ENCODE assay signal across 1 cellular context in genomic region chr3:113744941-113745272, GRCh38.
TF ChIP-seq lines count a peak whose summit lies in the region.

No MANE protein-coding gene starts in this region.

TF ChIP-seq in endothelial cell of umbilical vein, 7 proteins besides CTCF, POLR2A, EP300 and RAD21:
- TF ChIP-seq EZH2 (IDR thresholded peaks at IDR 0.05; ENCODE audit: borderline replicate concordance, low read depth, low read length, severe bottlenecking) (no peak), POLR2AphosphoS5 (IDR thresholded peaks at IDR 0.05; ENCODE audit: insufficient read depth, low read depth, low read length) (peak; percentile 28), FOS (IDR thresholded peaks at IDR 0.05; ENCODE audit: borderline replicate concordance, insufficient read depth, low read length) (no peak), GATA2 (IDR thresholded peaks at IDR 0.05; ENCODE audit: insufficient read depth, insufficient read length, low read depth, low read length) (no peak), JUN (IDR thresholded peaks at IDR 0.05; ENCODE audit: borderline replicate concordance, insufficient read depth, insufficient read length, low read depth) (no peak), MYC (IDR thresholded peaks at IDR 0.05; ENCODE audit: low read depth, low read length) (no peak), MAX (IDR thresholded peaks at IDR 0.05; ENCODE audit: insufficient read depth, insufficient read length) (no peak)
